ENCODE assay signal across 13 cellular contexts in genomic region chr11:60310407-60310998, GRCh38. TPM values are rescaled to one million over a fixed set of nuclear protein-coding genes. Genes with fewer than 3 reads are reported as not detected.
DNase-seq lines count a peak whose midpoint lies in the region; ATAC-seq, FAIRE-seq and TF ChIP-seq lines count a peak whose summit lies in the region.
"Had no signal": no experiment of that assay in that cellular context is flagged by ENCODE, and none has a peak within 500 bp of the region (broad histone marks: within the 10 kb centered on the region; RNA-seq: fewer than 3 reads in every experiment).

No MANE protein-coding gene starts in this region.

- ATAC-seq in GM21381 (IDR thresholded peaks at IDR 0.05; ENCODE audit: unreplicated experiment) (peak; percentile 54), HG03442 (IDR thresholded peaks at IDR 0.05; ENCODE audit: unreplicated experiment) (peak; percentile 56), left lobe of liver (peak; percentile 19), GM19467 (IDR thresholded peaks at IDR 0.05; ENCODE audit: unreplicated experiment) (no peak)
- ATAC-seq: activated CD4-positive, alpha-beta T cell treated with anti-CD3 and anti-CD28 coated beads for 36 hours; esophagus mucosa had no signal

- H3K9me3 ChIP-seq in A673 (ENCODE audit: low read depth, low read length, poor library complexity, severe bottlenecking) = no peaks in the 10 kb centered on the region

- H3K4me1 ChIP-seq in A673 (ENCODE audit: insufficient read depth, low read length, poor library complexity, severe bottlenecking) = no peaks in the 10 kb centered on the region

- BruUV-seq in A673 (replicated peaks; lab: Mats Ljungman, UMichigan) = no TSS peak

- H3K27ac ChIP-seq in A673 (ENCODE audit: low read depth, low read length, poor library complexity, severe bottlenecking) = no peak overlapping the region
- H3K27ac ChIP-seq: KMS-11 had no signal

- TF ChIP-seq POLR2A in GM12891 (IDR thresholded peaks at IDR 0.05; ENCODE audit: low read depth, low read length) = no peak

- no peaks in the 10 kb centered on the region for H3K36me3 ChIP-seq in A673 (ENCODE audit: insufficient read depth, low read length, poor library complexity, severe bottlenecking)

- H3K4me3 ChIP-seq in A673 (ENCODE audit: low read depth, low read length, poor library complexity, severe bottlenecking) = no peak overlapping the region

- TF ChIP-seq CTCF in A673 (conservative IDR thresholded peaks at IDR 0.05; ENCODE audit: low read depth, low read length) = no peak

- peak; percentile 91 for FAIRE-seq in GM12891 (lab: Jason Lieb, UNC)

- CTCF ChIA-PET in A673 (lab: Charles Lee) = no interaction called here

- no peaks in the 10 kb centered on the region for H3K27me3 ChIP-seq in A673 (replicated peaks; ENCODE audit: insufficient read depth, low read depth, low read length, poor library complexity)

- POLR2A ChIA-PET in A673 (lab: Charles Lee; ENCODE audit: low non-redundant PET) = no interaction called here

- intact Hi-C loops in A673 (cut with micrococcal nuclease; ENCODE audit: unreplicated experiment) = no loop called here

- DNase-seq in GM12891 (ENCODE audit: insufficient read length, low spot score) = peak; percentile 22
- no peak for DNase-seq in left lobe of liver (ENCODE audit: low spot score)
- no peak for DNase-seq in A673 (ENCODE audit: low spot score)
- DNase-seq in SKM-1 (lab: John Stamatoyannopoulos, UW; ENCODE audit: unreplicated experiment) = no peak
- DNase-seq in DMS79 (lab: John Stamatoyannopoulos, UW) = no peak
- DNase-seq: activated CD4-positive, alpha-beta T cell treated with anti-CD3 and anti-CD28 coated beads for 36 hours; CD4-positive, alpha-beta memory T cell had no signal

TF ChIP-seq in GM12891, 5 proteins besides CTCF, POLR2A, EP300 and RAD21:
- TF ChIP-seq SPI1 (IDR thresholded peaks at IDR 0.05; ENCODE audit: low read depth, low read length) = peak; percentile 99
- TF ChIP-seq POU2F2 (IDR thresholded peaks at IDR 0.05; ENCODE audit: low read depth, low read length) = no peak
TF ChIP-seq in GM12891: peak in this region for 1.

RNA-seq across cellular contexts. Expression of gene MS4A6E, which starts 16.6 kb away (rescaled TPM):
- not detected for polyA plus RNA-seq in GM12891 (2012; ENCODE audit: low read depth, missing spikeins)
- total RNA-seq in left lobe of liver = not detected
- not detected in 2 replicates for total RNA-seq in A673 (2021)
- total RNA-seq: activated CD4-positive, alpha-beta T cell treated with anti-CD3 and anti-CD28 coated beads for 36 hours; CD4-positive, alpha-beta memory T cell; esophagus mucosa; lung microvascular endothelial cell had no signal
- polyA plus RNA-seq: CD4-positive, alpha-beta memory T cell had no signal

RNA-seq across cellular contexts. Expression of gene MS4A4A, which starts 30.0 kb away (rescaled TPM):
- polyA plus RNA-seq in GM12891 (2012; ENCODE audit: low read depth, missing spikeins) = 0.51 TPM
- total RNA-seq in left lobe of liver (5.6 TPM), A673 (2021) (not detected in 2 replicates)
- total RNA-seq: activated CD4-positive, alpha-beta T cell treated with anti-CD3 and anti-CD28 coated beads for 36 hours; lung microvascular endothelial cell had no signal
- polyA plus RNA-seq: CD4-positive, alpha-beta memory T cell had no signal
